In genomic region chr5:88886252-88886651, GRCh38 we compare ENCODE assay signal across 12 cellular contexts. TPM values are rescaled to one million over a fixed set of nuclear protein-coding genes. Genes with fewer than 3 reads are reported as not detected.
DNase-seq lines count a peak whose midpoint lies in the region; ATAC-seq and TF ChIP-seq lines count a peak whose summit lies in the region.
"Had no signal": no experiment of that assay in that cellular context is flagged by ENCODE, and none has a peak within 500 bp of the region (broad histone marks: within the 10 kb centered on the region; RNA-seq: fewer than 3 reads in every experiment).

No MANE protein-coding gene starts in this region.

- peaks cover 4% of the 10 kb centered on the region for H3K4me1 ChIP-seq in stomach smooth muscle (ENCODE audit: control insufficient read depth, insufficient read depth, low read length)
- no peaks in the 10 kb centered on the region for H3K4me1 ChIP-seq in endodermal cell (ENCODE audit: control insufficient read depth, insufficient read depth, low read length)
- H3K4me1 ChIP-seq: Caco-2 had no signal

- H3K27me3 ChIP-seq in layer of hippocampus (ENCODE audit: control insufficient read depth, insufficient read depth, low read length) (no peaks in the 10 kb centered on the region), stomach smooth muscle (ENCODE audit: control insufficient read depth in 1 of 2, insufficient read depth in 2 of 2, low read length in 2 of 2) (no peaks in the 10 kb centered on the region), endodermal cell (ENCODE audit: control insufficient read depth, insufficient read depth, low read length, poor library complexity, severe bottlenecking) (peaks cover 94% of the 10 kb centered on the region)

- H3K9ac ChIP-seq in stomach smooth muscle (ENCODE audit: low read length in 2 of 2): peak overlapping the region; percentile 44 to 71
- no peak overlapping the region for H3K9ac ChIP-seq in endodermal cell (ENCODE audit: extremely low read depth, low read length, poor library complexity, severe bottlenecking)

- H3K4me3 ChIP-seq in stomach smooth muscle (ENCODE audit: low read length in 2 of 2) (peak overlapping the region; percentile 36 to 67), endodermal cell (ENCODE audit: low read length) (no peak overlapping the region)

- peak overlapping the region; percentile 19 for H3K27ac ChIP-seq in layer of hippocampus (ENCODE audit: low read depth, low read length)
- H3K27ac ChIP-seq in stomach smooth muscle (ENCODE audit: low read length): peak overlapping the region; percentile 85
- H3K27ac ChIP-seq in endodermal cell (ENCODE audit: low read depth, low read length): no peak overlapping the region

- no peak overlapping the region for H3K27ac Mint-ChIP-seq in endodermal cell

- TF ChIP-seq POLR2A in GM18505 (IDR thresholded peaks at IDR 0.05; ENCODE audit: borderline replicate concordance, extremely low read depth, insufficient read depth, insufficient read length): peak; percentile 14

- H3K9me3 ChIP-seq in stomach smooth muscle (ENCODE audit: control insufficient read depth in 2 of 2, low read length in 2 of 2): no peaks in the 10 kb centered on the region
- H3K9me3 ChIP-seq in endodermal cell (ENCODE audit: control insufficient read depth, low read length): no peaks in the 10 kb centered on the region
- H3K9me3 ChIP-seq: Caco-2 had no signal

- H3K4me3 Mint-ChIP-seq in endodermal cell: no peak overlapping the region

- peaks cover 92% of the 10 kb centered on the region for H3K27me3 Mint-ChIP-seq in endodermal cell (ENCODE audit: insufficient read depth)

- DNase-seq in OCI-M1 (lab: John Stamatoyannopoulos, UW) (peak; percentile 62), NCI-H1092 treated with DMSO at 0.1 percent for 48 hours (lab: John Stamatoyannopoulos, UW) (no peak), endodermal cell (no peak), HUDEP-2 (lab: John Stamatoyannopoulos, UW; ENCODE audit: unreplicated experiment in 76 of 76) (no peak), globus pallidus (ENCODE audit: low spot score) (no peak)
- DNase-seq: amygdala; Caco-2; NCI-H187; stimulated activated CD4-positive, alpha-beta T cell treated with anti-CD3 and anti-CD28 coated beads, Interleukin-4, amount 100 ng/mL, for 24 hours had no signal

- H3K36me3 ChIP-seq in stomach smooth muscle (ENCODE audit: control insufficient read depth in 2 of 2, insufficient read depth in 2 of 2, low read length in 2 of 2) (no peaks in the 10 kb centered on the region), endodermal cell (ENCODE audit: control insufficient read depth, insufficient read depth, low read length) (no peaks in the 10 kb centered on the region)

- no peak for ATAC-seq in GM18505 (IDR thresholded peaks at IDR 0.05; ENCODE audit: unreplicated experiment)

- H3K9me3 Mint-ChIP-seq in endodermal cell: no peaks in the 10 kb centered on the region

- peaks cover 15% of the 10 kb centered on the region for H3K4me1 Mint-ChIP-seq in endodermal cell

- 79% methylated on average over 1 of the region's 1 CpG; no CpG with 5 or more reads in 1 of the 2 experiments for WGBS in endodermal cell (ENCODE audit: insufficient coverage in 1 of 2, insufficient read length in 1 of 2), 2 experiments

- TF ChIP-seq CTCF in endodermal cell (conservative IDR thresholded peaks at IDR 0.05): no peak

- H3K36me3 Mint-ChIP-seq in endodermal cell (ENCODE audit: low read depth): no peaks in the 10 kb centered on the region

RNA-seq across cellular contexts. Expression of gene MEF2C, which starts 3.3 kb away (rescaled TPM):
- total RNA-seq in endodermal cell: under 1 TPM; 0.64 to 0.86 TPM
- polyA plus RNA-seq in endodermal cell (2013, experiment 1 of 2): 6.9 TPM
- polyA plus RNA-seq in endodermal cell (2013, experiment 2 of 2): 6.1 TPM
